In genomic region chrX:79592259-79592658, GRCh38 we compare ENCODE assay signal across 15 cellular contexts.
DNase-seq lines count a peak whose midpoint lies in the region; ATAC-seq and TF ChIP-seq lines count a peak whose summit lies in the region.
"Had no signal": no experiment of that assay in that cellular context is flagged by ENCODE, and none has a peak within 500 bp of the region (broad histone marks: within the 10 kb centered on the region; RNA-seq: fewer than 3 reads in every experiment).

No MANE protein-coding gene starts in this region.

- H3K27me3 Mint-ChIP-seq in Calu3 (ENCODE audit: unreplicated experiment): no peaks in the 10 kb centered on the region

- no peaks in the 10 kb centered on the region for H4K20me1 ChIP-seq in OCI-LY3 (ENCODE audit: insufficient read depth, low read length)

- no peak overlapping the region for H3K4me3 Mint-ChIP-seq in Calu3 (ENCODE audit: low read depth, unreplicated experiment)
- H3K4me3 Mint-ChIP-seq: stimulated activated naive B cell treated with anti-CD40 and anti-IgM and Interleukin-4, amounts not matched to agents 10 μg/mL and 1 μg/mL and 100 μg/mL, for 72 hours had no signal

- H2AFZ ChIP-seq in OCI-LY3 (ENCODE audit: low read depth, low read length): no peak overlapping the region

- TF ChIP-seq CTCF in Calu3 (IDR thresholded peaks at IDR 0.05; ENCODE audit: unreplicated experiment) (peak; percentile 17), GM12874 (IDR thresholded peaks at IDR 0.05; ENCODE audit: insufficient read depth, low read depth, low read length) (peak; percentile 23; the same call in 1 of the 2 replicates), OCI-LY3 (IDR thresholded peaks at IDR 0.05; ENCODE audit: low read depth, low read length) (peak; percentile 49), fibroblast of mammary gland (conservative IDR thresholded peaks at IDR 0.05; ENCODE audit: control insufficient read depth, insufficient read depth, low read depth, low read length) (peak; percentile 8)

- no peaks in the 10 kb centered on the region for H3K79me2 ChIP-seq in OCI-LY3 (ENCODE audit: low read length)

- intact Hi-C loops in Calu3 (cut with micrococcal nuclease; ENCODE audit: unreplicated experiment): loop anchor here (10.0 kb wide), 1 partner anchor 117 kb away; no protein-coding TSS in a partner anchor
- intact Hi-C loops in right cardiac atrium (cut with DNase I): no loop called here

- H3K4me2 ChIP-seq in OCI-LY3 (ENCODE audit: low read length): no peak overlapping the region

- no TSS peak for BruUV-seq in Calu3 (replicated peaks; lab: Mats Ljungman, UMichigan)

- H3K9me3 ChIP-seq in OCI-LY3 (ENCODE audit: insufficient read depth, low read length): no peaks in the 10 kb centered on the region
- H3K9me3 ChIP-seq in right cardiac atrium (ENCODE audit: control insufficient read depth, low read length): no peaks in the 10 kb centered on the region
- H3K9me3 ChIP-seq: lower lobe of right lung, tibial artery had no signal

- no peaks in the 10 kb centered on the region for H3K4me1 Mint-ChIP-seq in Calu3 (ENCODE audit: low read depth, unreplicated experiment)
- H3K4me1 Mint-ChIP-seq: stimulated activated naive B cell treated with anti-CD40 and anti-IgM and Interleukin-4, amounts not matched to agents 10 μg/mL and 1 μg/mL and 100 μg/mL, for 72 hours had no signal

- H3K36me3 Mint-ChIP-seq in Calu3 (ENCODE audit: insufficient read depth, unreplicated experiment): no peaks in the 10 kb centered on the region
- H3K36me3 Mint-ChIP-seq: stimulated activated naive B cell treated with anti-CD40 and anti-IgM and Interleukin-4, amounts not matched to agents 10 μg/mL and 1 μg/mL and 100 μg/mL, for 72 hours had no signal

- H3K27me3 ChIP-seq in OCI-LY3 (ENCODE audit: low read depth, low read length) (no peaks in the 10 kb centered on the region), right cardiac atrium (ENCODE audit: control insufficient read depth, insufficient read depth) (no peaks in the 10 kb centered on the region)
- H3K27me3 ChIP-seq: tibial artery had no signal

- 26% methylated on average over 3 of the region's 3 CpGs for WGBS in right cardiac atrium

- ATAC-seq in right cardiac atrium (no peak), HG03039 (IDR thresholded peaks at IDR 0.05; ENCODE audit: unreplicated experiment) (no peak)
- ATAC-seq: HCT116; lower lobe of right lung; stimulated activated naive B cell treated with anti-CD40 and anti-IgM and Interleukin-4, amounts not matched to agents 10 μg/mL and 1 μg/mL and 100 μg/mL, for 72 hours had no signal

- H3K4me3 ChIP-seq in OCI-LY3 (ENCODE audit: low read length) (no peak overlapping the region), fibroblast of mammary gland (ENCODE audit: control insufficient read depth, low read depth, low read length) (no peak overlapping the region), right cardiac atrium (ENCODE audit: low read length) (no peak overlapping the region)
- H3K4me3 ChIP-seq: lower lobe of right lung, tibial artery had no signal

- H3K27ac Mint-ChIP-seq in Calu3 (ENCODE audit: unreplicated experiment): no peak overlapping the region
- H3K27ac Mint-ChIP-seq: stimulated activated naive B cell treated with anti-CD40 and anti-IgM and Interleukin-4, amounts not matched to agents 10 μg/mL and 1 μg/mL and 100 μg/mL, for 72 hours had no signal

- no peak overlapping the region for H3K9ac ChIP-seq in OCI-LY3 (ENCODE audit: low read length)

- no peak overlapping the region for H3K27ac ChIP-seq in OCI-LY3 (ENCODE audit: low read length)
- no peak overlapping the region for H3K27ac ChIP-seq in right cardiac atrium (ENCODE audit: low read length)
- H3K27ac ChIP-seq: lower lobe of right lung, tibial artery had no signal

- no peaks in the 10 kb centered on the region for H3K9me3 Mint-ChIP-seq in Calu3 (ENCODE audit: low read depth, unreplicated experiment)

- DNase-seq in Calu3 (no peak), fibroblast of mammary gland (ENCODE audit: low read depth) (no peak), right cardiac atrium (no peak), medulla oblongata (ENCODE audit: extremely low spot score) (no peak)
- DNase-seq: activated CD4-positive, alpha-beta T cell treated with anti-CD3 and anti-CD28 coated beads for 48 hours; activated CD8-positive, alpha-beta memory T cell treated with anti-CD3 and anti-CD28 coated beads, Interleukin-2, amount 50 U/mL, for 4 hours; lower lobe of right lung; NCI-H1417; NCI-H82; stimulated activated naive B cell treated with anti-CD40 and anti-IgM and Interleukin-4, amounts not matched to agents 10 μg/mL and 1 μg/mL and 100 μg/mL, for 72 hours; tibial artery had no signal

- H3K4me1 ChIP-seq in OCI-LY3 (ENCODE audit: low read length): no peaks in the 10 kb centered on the region
- H3K4me1 ChIP-seq in right cardiac atrium (ENCODE audit: control insufficient read depth, insufficient read depth, low read length): no peaks in the 10 kb centered on the region
- H3K4me1 ChIP-seq: lower lobe of right lung, tibial artery had no signal

- no peaks in the 10 kb centered on the region for H3K36me3 ChIP-seq in OCI-LY3 (replicated peaks; ENCODE audit: low read depth, low read length)
- H3K36me3 ChIP-seq: lower lobe of right lung, tibial artery had no signal

- CTCF ChIA-PET in Calu3 (lab: Charles Lee): no interaction called here
